19 cellular contexts compared by ENCODE assay signal in the genomic region with DNA sequence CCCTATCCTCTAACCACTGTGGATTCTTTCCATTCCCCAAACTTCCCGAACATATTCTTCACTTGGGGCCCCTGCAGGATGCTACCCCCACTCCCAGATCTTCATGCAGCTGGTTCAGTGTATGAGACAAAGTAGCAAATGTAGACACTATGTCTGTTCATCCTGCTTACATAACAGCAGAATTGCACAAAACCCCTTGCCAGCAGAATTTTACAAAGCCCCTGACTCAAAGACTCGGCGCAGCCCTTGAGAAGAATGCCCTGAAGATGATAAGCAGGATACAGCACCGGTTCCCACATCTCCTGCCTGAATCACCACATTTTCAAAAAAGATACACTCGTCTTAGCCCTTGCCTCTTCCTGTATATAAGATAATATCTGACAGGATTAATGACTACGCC. TPM values are rescaled to one million over a fixed set of nuclear protein-coding genes. Genes with fewer than 3 reads are reported as not detected.
DNase-seq lines count a peak whose midpoint lies in the region; ATAC-seq and TF ChIP-seq lines count a peak whose summit lies in the region.
"Had no signal": no experiment of that assay in that cellular context is flagged by ENCODE, and none has a peak within 500 bp of the region (broad histone marks: within the 10 kb centered on the region; RNA-seq: fewer than 3 reads in every experiment).

No MANE protein-coding gene starts in this region.

- H3K4me3 Mint-ChIP-seq in GM23338, result no peak overlapping the region
- H3K4me3 Mint-ChIP-seq in activated naive CD8-positive, alpha-beta T cell treated with anti-CD3 and anti-CD28 coated beads, Interleukin-2, amount 10 ng/mL, durations not matched to agents 7 days and 5 days, result no peak overlapping the region
- H3K4me3 Mint-ChIP-seq in stimulated activated effector memory CD8-positive, alpha-beta T cell treated with anti-CD3 and anti-CD28 coated beads, Interleukin-12 subunit alpha, Interleukin-12 subunit beta, amount 100 ng/mL, for 72 hours, result no peak overlapping the region
- H3K4me3 Mint-ChIP-seq: CD8-positive, alpha-beta T cell had no signal

- H3K27me3 Mint-ChIP-seq in GM23338 (ENCODE audit: insufficient read depth, low read depth, poor library complexity), result no peaks in the 10 kb centered on the region
- H3K27me3 Mint-ChIP-seq in activated naive CD8-positive, alpha-beta T cell treated with anti-CD3 and anti-CD28 coated beads, Interleukin-2, amount 10 ng/mL, durations not matched to agents 7 days and 5 days, result no peaks in the 10 kb centered on the region

- no peak for TF ChIP-seq CTCF in GM23338 (conservative IDR thresholded peaks at IDR 0.05; ENCODE audit: low read depth in 2 of 2)
- no peak for TF ChIP-seq CTCF in NB4 (IDR thresholded peaks at IDR 0.05; ENCODE audit: low read depth, low read length)

- no peak overlapping the region for H3K27ac ChIP-seq in GM23338 (ENCODE audit: low read depth)
- H3K27ac ChIP-seq: BLaER1, SJSA1 had no signal

- H3K36me3 Mint-ChIP-seq in GM23338 (ENCODE audit: low read depth), result no peaks in the 10 kb centered on the region; the same call in 2 of the 3 replicates
- peaks cover 14% of the 10 kb centered on the region for H3K36me3 Mint-ChIP-seq in activated naive CD8-positive, alpha-beta T cell treated with anti-CD3 and anti-CD28 coated beads, Interleukin-2, amount 10 ng/mL, durations not matched to agents 7 days and 5 days
- no peaks in the 10 kb centered on the region for H3K36me3 Mint-ChIP-seq in stimulated activated effector memory CD8-positive, alpha-beta T cell treated with anti-CD3 and anti-CD28 coated beads, Interleukin-12 subunit alpha, Interleukin-12 subunit beta, amount 100 ng/mL, for 72 hours

- H3F3A ChIP-seq in GM23338 (replicated peaks; ENCODE audit: low read depth), result no peaks in the 10 kb centered on the region

- H3K79me2 ChIP-seq in GM23338 (replicated peaks; ENCODE audit: insufficient read depth), result peaks cover 68% of the 10 kb centered on the region

- H3K4me1 ChIP-seq in GM23338 (ENCODE audit: insufficient read depth), result peaks cover 5% of the 10 kb centered on the region; the same call in 1 of the 2 replicates
- H3K4me1 ChIP-seq: SJSA1 had no signal

- H3K9me3 Mint-ChIP-seq in GM23338, result no peaks in the 10 kb centered on the region
- H3K9me3 Mint-ChIP-seq in activated naive CD8-positive, alpha-beta T cell treated with anti-CD3 and anti-CD28 coated beads, Interleukin-2, amount 10 ng/mL, durations not matched to agents 7 days and 5 days, result no peaks in the 10 kb centered on the region
- no peaks in the 10 kb centered on the region for H3K9me3 Mint-ChIP-seq in stimulated activated effector memory CD8-positive, alpha-beta T cell treated with anti-CD3 and anti-CD28 coated beads, Interleukin-12 subunit alpha, Interleukin-12 subunit beta, amount 100 ng/mL, for 72 hours
- H3K9me3 Mint-ChIP-seq: CD8-positive, alpha-beta T cell had no signal

- H2AFZ ChIP-seq in GM23338, result no peak overlapping the region

- peaks cover 17% of the 10 kb centered on the region for H3K4me1 Mint-ChIP-seq in GM23338
- peaks cover 27% of the 10 kb centered on the region for H3K4me1 Mint-ChIP-seq in activated naive CD8-positive, alpha-beta T cell treated with anti-CD3 and anti-CD28 coated beads, Interleukin-2, amount 10 ng/mL, durations not matched to agents 7 days and 5 days
- H3K4me1 Mint-ChIP-seq in stimulated activated effector memory CD8-positive, alpha-beta T cell treated with anti-CD3 and anti-CD28 coated beads, Interleukin-12 subunit alpha, Interleukin-12 subunit beta, amount 100 ng/mL, for 72 hours, result peaks cover 66% of the 10 kb centered on the region

- no peak for DNase-seq in GM23338 (ENCODE audit: low spot score)
- DNase-seq in NB4 (ENCODE audit: low read depth), result peak; percentile 64
- DNase-seq in activated naive CD8-positive, alpha-beta T cell treated with anti-CD3 and anti-CD28 coated beads, Interleukin-2, amount 10 ng/mL, durations not matched to agents 7 days and 5 days, result no peak
- no peak for DNase-seq in stimulated activated effector memory CD8-positive, alpha-beta T cell treated with anti-CD3 and anti-CD28 coated beads, Interleukin-12 subunit alpha, Interleukin-12 subunit beta, amount 100 ng/mL, for 72 hours (ENCODE audit: low spot score in 2 of 2)
- no peak for DNase-seq in NCI-H1417 treated with DMSO at 0.1 percent for 48 hours (lab: John Stamatoyannopoulos, UW)
- no peak for DNase-seq in NCI-H526 treated with DMSO at 0.1 percent for 48 hours (lab: John Stamatoyannopoulos, UW)
- DNase-seq: CD8-positive, alpha-beta T cell; DND-41; GOT3; NCI-H1092 treated with DMSO at 0.1 percent for 48 hours; NCI-H146; NCI-H2081; NCI-H2171; NCI-H345 had no signal

- no peak overlapping the region for H3K4me2 ChIP-seq in GM23338

- no peak for TF ChIP-seq POLR2A in NB4 (IDR thresholded peaks at IDR 0.05; ENCODE audit: extremely low read depth, insufficient read length)

- no peaks in the 10 kb centered on the region for H3K36me3 ChIP-seq in GM23338 (ENCODE audit: insufficient read depth)
- H3K36me3 ChIP-seq: SJSA1 had no signal

- H3K4me3 ChIP-seq in GM23338 (no peak overlapping the region), NB4 (ENCODE audit: low read depth, low read length) (no peak overlapping the region)
- H3K4me3 ChIP-seq: BLaER1, SJSA1 had no signal

- ATAC-seq in GM23338, result no peak
- ATAC-seq in activated naive CD8-positive, alpha-beta T cell treated with anti-CD3 and anti-CD28 coated beads, Interleukin-2, amount 10 ng/mL, durations not matched to agents 7 days and 5 days (ENCODE audit: low read depth), result no peak
- no peak for ATAC-seq in stimulated activated effector memory CD8-positive, alpha-beta T cell treated with anti-CD3 and anti-CD28 coated beads, Interleukin-12 subunit alpha, Interleukin-12 subunit beta, amount 100 ng/mL, for 72 hours
- ATAC-seq in HG03139 (IDR thresholded peaks at IDR 0.05; ENCODE audit: unreplicated experiment), result no peak
- ATAC-seq: CD8-positive, alpha-beta T cell; HCT116; Right ventricle myocardium inferior had no signal

- no peaks in the 10 kb centered on the region for H3K9me2 ChIP-seq in GM23338 (ENCODE audit: insufficient read depth)

- H3K27ac Mint-ChIP-seq in GM23338, result peak overlapping the region; percentile 6; the same call in 1 of the 2 replicates
- H3K27ac Mint-ChIP-seq in activated naive CD8-positive, alpha-beta T cell treated with anti-CD3 and anti-CD28 coated beads, Interleukin-2, amount 10 ng/mL, durations not matched to agents 7 days and 5 days, result peak overlapping the region; percentile 4
- peak overlapping the region; percentile 15 for H3K27ac Mint-ChIP-seq in stimulated activated effector memory CD8-positive, alpha-beta T cell treated with anti-CD3 and anti-CD28 coated beads, Interleukin-12 subunit alpha, Interleukin-12 subunit beta, amount 100 ng/mL, for 72 hours

- POLR2A ChIA-PET in activated naive CD8-positive, alpha-beta T cell treated with anti-CD3 and anti-CD28 coated beads, Interleukin-2, amount 10 ng/mL, durations not matched to agents 7 days and 5 days (lab: Charles Lee), result no interaction called here

- H4K20me1 ChIP-seq in GM23338 (replicated peaks; ENCODE audit: insufficient read depth), result peaks cover 5% of the 10 kb centered on the region

- no peaks in the 10 kb centered on the region for H3K27me3 ChIP-seq in GM23338 (ENCODE audit: insufficient read depth)
- H3K27me3 ChIP-seq: BLaER1, SJSA1 had no signal

TF ChIP-seq in GM23338, 12 proteins besides CTCF, POLR2A, EP300 and RAD21 (continues in another document):
- no peak for TF ChIP-seq POLR2AphosphoS5 (IDR thresholded peaks at IDR 0.05; ENCODE audit: low read depth)

RNA-seq across cellular contexts. Expression of a gene that starts 29.0 kb away (rescaled TPM):
- 35.3 and 43.4 TPM in 2 replicates for total RNA-seq in GM23338 (2014; rRNA removed; shearing (Covaris generic))
- polyA plus RNA-seq in GM23338 (2016; fragmentation: Nextera tagmentation; extraction: Ambion mirVana), result 7.8 and 13.1 TPM in 2 replicates
- total RNA-seq in activated naive CD8-positive, alpha-beta T cell treated with anti-CD3 and anti-CD28 coated beads, Interleukin-2, amount 10 ng/mL, durations not matched to agents 7 days and 5 days, result 10 to 100 TPM; 25.1 to 28.6 TPM
